Comparison of ENCODE assay signal across 19 cellular contexts in genomic region chr14:65396082-65396910, GRCh38.
"Had no signal": no experiment of that assay in that cellular context is flagged by ENCODE, and none has a peak within 500 bp of the region (broad histone marks: within the 10 kb centered on the region; RNA-seq: fewer than 3 reads in every experiment).

No MANE protein-coding gene starts in this region.

- H3K27ac ChIP-seq: gastroesophageal sphincter, heart left ventricle, spleen, stomach had no signal

- H3K27ac Mint-ChIP-seq: activated CD4-positive, alpha-beta T cell treated with anti-CD3 and anti-CD28 coated beads, Interleukin-2, amount 10 ng/mL, durations not matched to agents 7 days and 5 days; activated naive CD4-positive, alpha-beta T cell treated with anti-CD3 and anti-CD28 coated beads, Interleukin-2, amount 10 ng/mL, durations not matched to agents 7 days and 5 days; activated T-helper 2 cell treated with anti-CD3 and anti-CD28 coated beads, Interferon-gamma antibody, Interleukin-2, Interleukin-4, amounts not matched to agents 10 μg/mL and 5 μg/mL and 100 μg/mL, durations not matched to agents 14 hours and 24 hours and 36 hours; dendritic cell treated with granulocyte-macrophage colony-stimulating factor and Interleukin-4, amounts not matched to agents 40 ng/mL and 50 ng/mL, for 4 days; mesothelial cell of epicardium; T-helper 2 cell treated with Interferon-gamma antibody and Interleukin-4, amounts not matched to agents 5 μg/mL and 100 μg/mL, for 36 hours had no signal

- H3K27me3 Mint-ChIP-seq: activated CD4-positive, alpha-beta T cell treated with anti-CD3 and anti-CD28 coated beads, Interleukin-2, amount 10 ng/mL, durations not matched to agents 7 days and 5 days; activated naive CD4-positive, alpha-beta T cell treated with anti-CD3 and anti-CD28 coated beads, Interleukin-2, amount 10 ng/mL, durations not matched to agents 7 days and 5 days had no signal

- DNase-seq: activated CD4-positive, alpha-beta T cell treated with anti-CD3 and anti-CD28 coated beads, Interleukin-2, amount 10 ng/mL, durations not matched to agents 7 days and 5 days; activated naive CD4-positive, alpha-beta T cell treated with anti-CD3 and anti-CD28 coated beads, Interleukin-2, amount 10 ng/mL, durations not matched to agents 7 days and 5 days; amniotic stem cell; effector CD8-positive, alpha-beta T cell; heart left ventricle; kidney; retina; spleen; stomach; trophoblast cell had no signal

- ATAC-seq: esophagus mucosa, gastroesophageal sphincter, heart left ventricle, left lobe of liver had no signal

- H3K4me1 Mint-ChIP-seq: activated naive CD4-positive, alpha-beta T cell treated with anti-CD3 and anti-CD28 coated beads, Interleukin-2, amount 10 ng/mL, durations not matched to agents 7 days and 5 days; neural crest cell had no signal

- H3K4me1 ChIP-seq: gastroesophageal sphincter, heart left ventricle, spleen, stomach had no signal

- H3K4me3 ChIP-seq: gastroesophageal sphincter, heart left ventricle, lung, spleen, stomach had no signal

- H3K27me3 ChIP-seq: gastroesophageal sphincter, heart left ventricle, spleen, stomach had no signal

- H3K4me3 Mint-ChIP-seq: activated CD4-positive, alpha-beta T cell treated with anti-CD3 and anti-CD28 coated beads, Interleukin-2, amount 10 ng/mL, durations not matched to agents 7 days and 5 days; activated naive CD4-positive, alpha-beta T cell treated with anti-CD3 and anti-CD28 coated beads, Interleukin-2, amount 10 ng/mL, durations not matched to agents 7 days and 5 days; dendritic cell treated with granulocyte-macrophage colony-stimulating factor and Interleukin-4, amounts not matched to agents 40 ng/mL and 50 ng/mL, for 4 days; mesothelial cell of epicardium; neural crest cell; T-helper 2 cell treated with Interferon-gamma antibody and Interleukin-4, amounts not matched to agents 5 μg/mL and 100 μg/mL, for 36 hours had no signal
